Comparison of ENCODE assay signal across 8 cellular contexts in genomic region chr17:67491009-67491677, GRCh38.
DNase-seq lines count a peak whose midpoint lies in the region; ATAC-seq, FAIRE-seq and TF ChIP-seq lines count a peak whose summit lies in the region.

No MANE protein-coding gene starts in this region.

- in situ Hi-C loops in K562 (cut with MboI): no loop called here

- H3K27ac ChIP-seq in K562 (ENCODE audit: extremely low read depth, low read depth, low read length): no peak overlapping the region
- no peak overlapping the region for H3K27ac ChIP-seq in iPS-18a (ENCODE audit: low read length)

- no peak overlapping the region for H3K4me2 ChIP-seq in K562 (ENCODE audit: insufficient read depth, low read length)

- DNase-seq in AG20443 (ENCODE audit: low spot score) (peak; percentile 95), MG63 (peak; percentile 95), K562 (ENCODE audit: extremely low read depth in 1 of 4, low spot score in 3 of 4) (peak in 1 of 4 experiments; percentile 5), sciatic nerve (ENCODE audit: low spot score) (peak; percentile 84)

- CTCF ChIA-PET in K562 (lab: Yijun Ruan, JAX; ENCODE audit: low intra/inter-chr PET ratio): no interaction called here

- BruUV-seq in K562 (replicated peaks; lab: Mats Ljungman, UMichigan): no TSS peak

- 1% methylated on average over 18 of the region's 18 CpGs for WGBS in K562 (ENCODE audit: insufficient coverage, low coverage, missing lambda C conversion rate)

- no peak for TF ChIP-seq RAD21 in K562 (CRISPR knock-in tag; conservative IDR thresholded peaks at IDR 0.05 in 1 of 2, IDR thresholded peaks at IDR 0.05 in 1 of 2)

- intact Hi-C loops in K562 (cut with micrococcal nuclease): no loop called here
- intact Hi-C loops in sciatic nerve (cut with DNase I): no loop called here

- POLR2A ChIA-PET in K562 (lab: Yijun Ruan, JAX): interaction anchor here (0.5 to 0.7 kb wide), 3 partner anchors 10 to 303 kb away, joined by 3 read pairs; no protein-coding TSS in a partner anchor

- H3K9ac ChIP-seq in K562 (ENCODE audit: insufficient read depth in 1 of 2, low read depth in 2 of 2, low read length in 2 of 2) (no peak overlapping the region), iPS-18a (ENCODE audit: low read length) (no peak overlapping the region)

- no peaks in the 10 kb centered on the region for H3K9me1 ChIP-seq in K562 (ENCODE audit: control insufficient read depth, insufficient read depth, low read length)

- TF ChIP-seq EP300 in K562 (IDR thresholded peaks at IDR 0.05; ENCODE audit: low read length): no peak

- no peaks in the 10 kb centered on the region for H3K79me2 ChIP-seq in K562 (ENCODE audit: control insufficient read depth, insufficient read depth, low read length)

- H3K4me1 ChIP-seq in K562 (replicated peaks in 1 of 2; ENCODE audit: control insufficient read depth in 2 of 2, insufficient read depth in 2 of 2, low read length in 2 of 2) (no peaks in the 10 kb centered on the region), iPS-18a (ENCODE audit: control insufficient read depth, low read depth, low read length) (peaks cover 29% of the 10 kb centered on the region)

- H3K9me3 ChIP-seq in MG63 (no peaks in the 10 kb centered on the region), K562 (replicated peaks; ENCODE audit: control insufficient read depth, insufficient read depth, low read depth, low read length) (0 out of 2 replicates have a peak, but pooled peaks cover 2% of the 10 kb centered on the region), iPS-18a (ENCODE audit: control insufficient read depth, low read depth, low read length) (no peaks in the 10 kb centered on the region)

- no peak for ATAC-seq in K562
- peak; percentile 97 for ATAC-seq in sciatic nerve
- ATAC-seq in HG03442 (IDR thresholded peaks at IDR 0.05; ENCODE audit: unreplicated experiment): no peak
- no peak for ATAC-seq in GM21515 (IDR thresholded peaks at IDR 0.05; ENCODE audit: unreplicated experiment)
- no peak for ATAC-seq in HG03175 (IDR thresholded peaks at IDR 0.05; ENCODE audit: unreplicated experiment)

- peaks cover 7% of the 10 kb centered on the region for H3K27me3 ChIP-seq in MG63
- peaks cover 24 to 48% of the 10 kb centered on the region in 2 experiments for H3K27me3 ChIP-seq in K562 (ENCODE audit: control insufficient read depth in 2 of 2, insufficient read depth in 2 of 2, low read length in 2 of 2)
- H3K27me3 ChIP-seq in iPS-18a (ENCODE audit: control insufficient read depth, insufficient read depth, low read length): no peaks in the 10 kb centered on the region

- no peak for TF ChIP-seq POLR2A in K562 (conservative IDR thresholded peaks at IDR 0.05)

- H2AFZ ChIP-seq in K562 (ENCODE audit: low read depth, low read length): no peak overlapping the region

- H3K36me3 ChIP-seq in MG63: no peaks in the 10 kb centered on the region
- H3K36me3 ChIP-seq in K562 (ENCODE audit: control insufficient read depth, insufficient read depth, low read length): no peaks in the 10 kb centered on the region
- no peaks in the 10 kb centered on the region for H3K36me3 ChIP-seq in iPS-18a (ENCODE audit: control insufficient read depth, low read depth, low read length)

- FAIRE-seq in K562 (lab: Jason Lieb, UNC): no peak

- H3K4me3 ChIP-seq in MG63: peak overlapping the region; percentile 18
- no peak overlapping the region for H3K4me3 ChIP-seq in K562
- H3K4me3 ChIP-seq in iPS-18a (ENCODE audit: low read length): peak overlapping the region; percentile 2

- no peak for TF ChIP-seq CTCF in K562 (IDR thresholded peaks at IDR 0.05 in 2 of 3, conservative IDR thresholded peaks at IDR 0.05 in 1 of 3; ENCODE audit: insufficient read depth in 2 of 3, low read depth in 1 of 3, low read length in 3 of 3)

- no peaks in the 10 kb centered on the region for H4K20me1 ChIP-seq in K562 (replicated peaks; ENCODE audit: control insufficient read depth, insufficient read depth, low read length)

TF ChIP-seq in K562, 482 proteins besides CTCF, POLR2A, EP300 and RAD21:
- TF ChIP-seq ATF3 (IDR thresholded peaks at IDR 0.05): 0 out of 2 replicates have a peak, but pooled peaks have one; percentile 22
- no peak for TF ChIP-seq ATF3 (CRISPR knock-in tag; conservative IDR thresholded peaks at IDR 0.05)
- no peak for TF ChIP-seq ZNF133 (CRISPR knock-in tag; IDR thresholded peaks at IDR 0.05)
TF ChIP-seq in K562: peak in this region for 1.
